ENCODE assay signal across 14 cellular contexts in genomic region chr16:86978445-86979030, GRCh38.
A peak's percentile ranks its signal among the peaks of the same experiment; 100 is the strongest.
DNase-seq lines count a peak whose midpoint lies in the region; ATAC-seq and TF ChIP-seq lines count a peak whose summit lies in the region.
"Had no signal": no experiment of that assay in that cellular context is flagged by ENCODE, and none has a peak within 500 bp of the region (broad histone marks: within the 10 kb centered on the region; RNA-seq: fewer than 3 reads in every experiment).

No MANE protein-coding gene starts in this region.

- peaks cover 3% of the 10 kb centered on the region for H3K9me3 Mint-ChIP-seq in glutamatergic neuron (ENCODE audit: unreplicated experiment)

- no peaks in the 10 kb centered on the region for H3K4me1 Mint-ChIP-seq in glutamatergic neuron (ENCODE audit: low read depth, unreplicated experiment)
- H3K4me1 Mint-ChIP-seq: CD4-positive, CD25-positive, alpha-beta regulatory T cell had no signal

- H3K27me3 ChIP-seq in MG63 = no peaks in the 10 kb centered on the region
- H3K27me3 ChIP-seq: BLaER1 had no signal

- peak; percentile 33 for DNase-seq in activated effector memory CD4-positive, alpha-beta T cell treated with anti-CD3 and anti-CD28 coated beads, Interleukin-2, amount 50 U/mL, for 16 hours
- no peak for DNase-seq in activated effector memory CD4-positive, alpha-beta T cell treated with Interleukin-2 at 50 U/mL for 16 hours
- DNase-seq in glutamatergic neuron (peak; percentile 5), posterior vena cava (ENCODE audit: low spot score) (peak; percentile 71), MG63 (no peak), dedifferentiated amniotic fluid mesenchymal stem cell (ENCODE audit: extremely low spot score) (no peak)
- DNase-seq: AML-193; Calu3; CD4-positive, CD25-positive, alpha-beta regulatory T cell; DMS 273 treated with DMSO at 0.1 percent for 48 hours; H7; KBM-7 had no signal

- intact Hi-C loops in posterior vena cava (cut with DNase I) = no loop called here

- no peaks in the 10 kb centered on the region for H3K36me3 Mint-ChIP-seq in glutamatergic neuron (ENCODE audit: unreplicated experiment)
- H3K36me3 Mint-ChIP-seq: CD4-positive, CD25-positive, alpha-beta regulatory T cell had no signal

- no peak overlapping the region for H3K4me3 Mint-ChIP-seq in glutamatergic neuron (ENCODE audit: unreplicated experiment)
- H3K4me3 Mint-ChIP-seq: CD4-positive, CD25-positive, alpha-beta regulatory T cell had no signal

- ATAC-seq in HG03095 (IDR thresholded peaks at IDR 0.05; ENCODE audit: unreplicated experiment) = no peak

- no peak for TF ChIP-seq CTCF in glutamatergic neuron (IDR thresholded peaks at IDR 0.05; ENCODE audit: partially characterized antibody, unreplicated experiment)

- no peak overlapping the region for H3K27ac Mint-ChIP-seq in glutamatergic neuron (ENCODE audit: unreplicated experiment)

- H3K27me3 Mint-ChIP-seq in glutamatergic neuron (ENCODE audit: unreplicated experiment) = peaks cover 2% of the 10 kb centered on the region

- no peak overlapping the region for H3K4me3 ChIP-seq in MG63
- H3K4me3 ChIP-seq: BLaER1 had no signal

- H3K9me3 ChIP-seq in MG63 = no peaks in the 10 kb centered on the region
- H3K9me3 ChIP-seq: BLaER1 had no signal

- H3K36me3 ChIP-seq in MG63 = no peaks in the 10 kb centered on the region
- H3K36me3 ChIP-seq: BLaER1 had no signal

Comparison
In these comparisons a context has a peak if more than half of its experiments do, and no peak if none do; other contexts are left out.
1. DNase-seq: peak in activated effector memory CD4-positive, alpha-beta T cell treated with anti-CD3 and anti-CD28 coated beads, Interleukin-2, amount 50 U/mL, for 16 hours (single experiment), glutamatergic neuron (single experiment) and posterior vena cava (single experiment); none in activated effector memory CD4-positive, alpha-beta T cell treated with Interleukin-2 at 50 U/mL for 16 hours (single experiment), MG63 (single experiment) and dedifferentiated amniotic fluid mesenchymal stem cell (single experiment).